ENCODE assay signal across 25 cellular contexts in genomic region chr2:138550670-138551287, GRCh38.
"Had no signal": no experiment of that assay in that cellular context is flagged by ENCODE, and none has a peak within 500 bp of the region (broad histone marks: within the 10 kb centered on the region; RNA-seq: fewer than 3 reads in every experiment).

No MANE protein-coding gene starts in this region.

- DNase-seq: activated CD4-positive, alpha-beta memory T cell treated with anti-CD3 and anti-CD28 coated beads for 36 hours; activated CD4-positive, alpha-beta T cell treated with anti-CD3 and anti-CD28 coated beads, Interleukin-2, amount 10 ng/mL, durations not matched to agents 24 days and 14 days; activated CD4-positive, CD25-positive, alpha-beta regulatory T cell treated with anti-CD3 and anti-CD28 coated beads, Interleukin-2, amount 50 U/mL, for 72 hours; activated CD8-positive, alpha-beta memory T cell treated with anti-CD3 and anti-CD28 coated beads, Interleukin-2, amount 50 U/mL, for 48 hours; activated naive CD8-positive, alpha-beta T cell treated with anti-CD3 and anti-CD28 coated beads, Interleukin-2, amount 50 U/mL, for 24 hours; activated T-cell treated with anti-CD3 and anti-CD28 coated beads, Interleukin-2, amount 50 U/mL, for 24 hours; amygdala; caudate nucleus; esophagus squamous epithelium; left ventricle myocardium inferior; midbrain; naive thymus-derived CD4-positive, alpha-beta T cell; occipital lobe; right lobe of liver; stimulated activated CD4-positive, alpha-beta T cell treated with anti-CD3 and anti-CD28 coated beads, Interleukin-2, amount 100 ng/mL, for 48 hours; stimulated activated naive CD8-positive, alpha-beta T cell treated with anti-CD3 and anti-CD28 coated beads, Interleukin-15, amount 100 ng/mL, for 72 hours; substantia nigra; upper lobe of left lung; WERI-Rb-1 had no signal

- H3K4me1 ChIP-seq: esophagus squamous epithelium, neural progenitor cell, right lobe of liver had no signal

- ATAC-seq: activated naive CD8-positive, alpha-beta T cell treated with anti-CD3 and anti-CD28 coated beads, Interleukin-2, amount 50 U/mL, for 24 hours; naive thymus-derived CD4-positive, alpha-beta T cell; right lobe of liver; stimulated activated naive CD8-positive, alpha-beta T cell treated with anti-CD3 and anti-CD28 coated beads, Interleukin-15, amount 100 ng/mL, for 72 hours had no signal

- H3K27ac ChIP-seq: epithelial cell of prostate, esophagus squamous epithelium, left ventricle myocardium inferior, neural progenitor cell, right lobe of liver, upper lobe of left lung, WERI-Rb-1 had no signal

- H3K9me3 ChIP-seq: esophagus squamous epithelium, left ventricle myocardium inferior, right lobe of liver, upper lobe of left lung had no signal

- H3K4me1 Mint-ChIP-seq: neural progenitor cell; stimulated activated naive CD8-positive, alpha-beta T cell treated with anti-CD3 and anti-CD28 coated beads, Interleukin-15, amount 100 ng/mL, for 72 hours had no signal

- H3K27me3 Mint-ChIP-seq: activated CD4-positive, alpha-beta memory T cell treated with anti-CD3 and anti-CD28 coated beads for 36 hours; activated CD4-positive, alpha-beta T cell treated with anti-CD3 and anti-CD28 coated beads, Interleukin-2, amount 10 ng/mL, durations not matched to agents 24 days and 14 days; activated naive CD4-positive, alpha-beta T cell treated with anti-CD3 and anti-CD28 coated beads, Interleukin-2, amount 50 U/mL, for 24 hours; activated naive CD8-positive, alpha-beta T cell treated with anti-CD3 and anti-CD28 coated beads, Interleukin-2, amount 50 U/mL, for 24 hours; activated T-cell treated with anti-CD3 and anti-CD28 coated beads, Interleukin-2, amount 50 U/mL, for 24 hours; naive thymus-derived CD4-positive, alpha-beta T cell; stimulated activated naive CD8-positive, alpha-beta T cell treated with anti-CD3 and anti-CD28 coated beads, Interleukin-15, amount 100 ng/mL, for 72 hours had no signal

- H3K27me3 ChIP-seq: esophagus squamous epithelium, neural progenitor cell, right lobe of liver, upper lobe of left lung had no signal

- H3K27ac Mint-ChIP-seq: activated CD4-positive, alpha-beta memory T cell treated with anti-CD3 and anti-CD28 coated beads for 36 hours; activated CD4-positive, alpha-beta T cell treated with anti-CD3 and anti-CD28 coated beads, Interleukin-2, amount 10 ng/mL, durations not matched to agents 24 days and 14 days; activated naive CD4-positive, alpha-beta T cell treated with anti-CD3 and anti-CD28 coated beads, Interleukin-2, amount 50 U/mL, for 24 hours; activated naive CD8-positive, alpha-beta T cell treated with anti-CD3 and anti-CD28 coated beads, Interleukin-2, amount 50 U/mL, for 24 hours; activated T-cell treated with anti-CD3 and anti-CD28 coated beads, Interleukin-2, amount 50 U/mL, for 24 hours; activated T-helper 2 cell treated with anti-CD3 and anti-CD28 coated beads, Interferon-gamma antibody, Interleukin-2, Interleukin-4, amounts not matched to agents 10 μg/mL and 5 μg/mL and 100 μg/mL, durations not matched to agents 14 hours and 24 hours and 36 hours; neural progenitor cell had no signal

- FAIRE-seq: endometrium, islet of Langerhans had no signal

- H3K4me3 Mint-ChIP-seq: activated CD4-positive, alpha-beta memory T cell treated with anti-CD3 and anti-CD28 coated beads for 36 hours; activated CD4-positive, alpha-beta T cell treated with anti-CD3 and anti-CD28 coated beads, Interleukin-2, amount 10 ng/mL, durations not matched to agents 24 days and 14 days; activated naive CD4-positive, alpha-beta T cell treated with anti-CD3 and anti-CD28 coated beads, Interleukin-2, amount 50 U/mL, for 24 hours; activated naive CD8-positive, alpha-beta T cell treated with anti-CD3 and anti-CD28 coated beads, Interleukin-2, amount 50 U/mL, for 24 hours; activated T-cell treated with anti-CD3 and anti-CD28 coated beads, Interleukin-2, amount 50 U/mL, for 24 hours; naive thymus-derived CD4-positive, alpha-beta T cell; neural progenitor cell; stimulated activated naive CD8-positive, alpha-beta T cell treated with anti-CD3 and anti-CD28 coated beads, Interleukin-15, amount 100 ng/mL, for 72 hours had no signal

- H3K9me3 Mint-ChIP-seq: activated CD4-positive, alpha-beta memory T cell treated with anti-CD3 and anti-CD28 coated beads for 36 hours; activated CD4-positive, alpha-beta T cell treated with anti-CD3 and anti-CD28 coated beads, Interleukin-2, amount 10 ng/mL, durations not matched to agents 24 days and 14 days; activated naive CD4-positive, alpha-beta T cell treated with anti-CD3 and anti-CD28 coated beads, Interleukin-2, amount 50 U/mL, for 24 hours; activated naive CD8-positive, alpha-beta T cell treated with anti-CD3 and anti-CD28 coated beads, Interleukin-2, amount 50 U/mL, for 24 hours; activated T-cell treated with anti-CD3 and anti-CD28 coated beads, Interleukin-2, amount 50 U/mL, for 24 hours; activated T-helper 2 cell treated with anti-CD3 and anti-CD28 coated beads, Interferon-gamma antibody, Interleukin-2, Interleukin-4, amounts not matched to agents 10 μg/mL and 5 μg/mL and 100 μg/mL, durations not matched to agents 14 hours and 24 hours and 36 hours; neural progenitor cell; stimulated activated naive CD8-positive, alpha-beta T cell treated with anti-CD3 and anti-CD28 coated beads, Interleukin-15, amount 100 ng/mL, for 72 hours had no signal

- H3K4me3 ChIP-seq: esophagus squamous epithelium, left ventricle myocardium inferior, neural progenitor cell, right lobe of liver, upper lobe of left lung had no signal
